1 cellular context compared by ENCODE assay signal in the genomic region with DNA sequence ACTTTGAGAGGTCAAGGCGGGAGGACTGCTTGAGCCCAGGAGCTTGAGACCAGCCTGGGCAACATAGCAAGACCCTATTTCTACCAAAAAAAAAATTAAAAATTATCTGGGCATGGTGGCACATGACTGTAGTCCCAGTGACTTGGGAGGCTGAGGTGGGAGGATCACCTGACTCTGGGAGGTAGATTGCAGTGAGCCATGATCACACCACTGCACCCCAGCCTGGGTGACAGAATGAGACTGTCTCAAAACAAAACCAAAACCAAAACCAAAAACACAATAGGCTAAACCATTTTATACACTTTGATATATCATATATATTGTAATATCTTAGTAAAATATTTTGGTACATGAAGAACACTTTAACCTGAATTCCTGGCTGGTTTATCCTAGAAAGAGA.
TF ChIP-seq lines count a peak whose summit lies in the region.

No MANE protein-coding gene starts in this region.

TF ChIP-seq in GM12878, 131 proteins besides CTCF, POLR2A, EP300 and RAD21 (continued from another document):
- no peak for TF ChIP-seq EZH2 (IDR thresholded peaks at IDR 0.05; ENCODE audit: borderline replicate concordance, control insufficient read depth, low read depth, low read length)
- TF ChIP-seq, protein P1, sequence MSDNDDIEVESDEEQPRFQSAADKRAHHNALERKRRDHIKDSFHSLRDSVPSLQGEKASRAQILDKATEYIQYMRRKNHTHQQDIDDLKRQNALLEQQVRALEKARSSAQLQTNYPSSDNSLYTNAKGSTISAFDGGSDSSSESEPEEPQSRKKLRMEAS (IDR thresholded peaks at IDR 0.05; ENCODE audit: low read depth, low read length) = no peak
